In the genomic region with DNA sequence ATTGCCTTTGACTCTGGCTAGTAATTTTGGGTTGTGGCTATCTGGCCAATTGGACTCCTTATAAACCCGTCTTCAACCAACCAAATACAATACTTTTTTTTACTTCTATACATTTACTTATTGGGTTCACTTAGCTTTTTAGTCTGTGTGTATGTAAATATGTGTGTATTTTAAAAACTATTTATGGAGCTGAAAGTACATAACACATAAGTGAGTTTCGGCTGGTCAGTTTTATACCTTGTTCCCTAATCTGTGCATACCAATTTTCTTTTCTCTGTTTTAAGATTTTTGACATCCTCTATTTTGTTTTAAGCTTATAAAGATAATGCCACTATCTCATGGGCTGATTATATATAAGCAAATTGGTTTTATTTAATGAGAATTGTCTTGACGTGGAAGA, we compare ENCODE assay signal across 22 cellular contexts.
A peak's percentile ranks its signal among the peaks of the same experiment; 100 is the strongest.
DNase-seq lines count a peak whose midpoint lies in the region; ATAC-seq and TF ChIP-seq lines count a peak whose summit lies in the region.
"Had no signal": no experiment of that assay in that cellular context is flagged by ENCODE, and none has a peak within 500 bp of the region (broad histone marks: within the 10 kb centered on the region; RNA-seq: fewer than 3 reads in every experiment).

No MANE protein-coding gene starts in this region.

- H3K4me3 ChIP-seq in GM12865 (ENCODE audit: low read depth, low read length): no peak overlapping the region
- H3K4me3 ChIP-seq: body of pancreas, GM23248 had no signal

- DNase-seq in GM12865 (ENCODE audit: low read depth) (peak; percentile 23), KBM-7 (no peak), omental fat pad (ENCODE audit: low spot score) (no peak), cerebellum (ENCODE audit: low spot score) (no peak)
- no peak for DNase-seq in activated CD8-positive, alpha-beta memory T cell treated with anti-CD3 and anti-CD28 coated beads, Interleukin-2, amount 50 U/mL, for 48 hours
- DNase-seq: activated CD8-positive, alpha-beta memory T cell treated with anti-CD3 and anti-CD28 coated beads, Interleukin-2, amount 50 U/mL, for 4 hours; activated effector memory CD4-positive, alpha-beta T cell treated with Interleukin-2 at 50 U/mL for 16 hours; body of pancreas; COR-L47; endodermal cell; GM23248; KG1; naive thymus-derived CD8-positive, alpha-beta T cell; NCI-H1694; NCI-H774; PC-3; stimulated activated CD4-positive, alpha-beta T cell treated with anti-CD3 and anti-CD28 coated beads, Interleukin-15, amount 100 ng/mL, for 24 hours; substantia nigra had no signal

- in situ Hi-C loops in KBM-7 (cut with MboI; ENCODE audit: low pct_unique_long_range_greater_than_20kb, low sequenced_read_pairs): no loop called here

- ATAC-seq in GM19438 (IDR thresholded peaks at IDR 0.05; ENCODE audit: low read depth, unreplicated experiment): peak; percentile 60
- ATAC-seq in HG02798 (IDR thresholded peaks at IDR 0.05; ENCODE audit: poor library complexity, unreplicated experiment): peak; percentile 72
- peak; percentile 88 for ATAC-seq in HG03521 (IDR thresholded peaks at IDR 0.05; ENCODE audit: unreplicated experiment)
- ATAC-seq in omental fat pad (ENCODE audit: low FRiP score): no peak
- ATAC-seq: body of pancreas; naive thymus-derived CD8-positive, alpha-beta T cell; PC-3; sciatic nerve had no signal

- TF ChIP-seq CTCF in GM12865 (IDR thresholded peaks at IDR 0.05; ENCODE audit: insufficient read depth, low read depth, low read length, missing control alignments): no peak
- no peak for TF ChIP-seq CTCF in omental fat pad (IDR thresholded peaks at IDR 0.05)
